Comparison of ENCODE assay signal across 20 cellular contexts in genomic region chr3:77001071-77001470, GRCh38. TPM values are rescaled to one million over a fixed set of nuclear protein-coding genes. Genes with fewer than 3 reads are reported as not detected.
A peak's percentile ranks its signal among the peaks of the same experiment; 100 is the strongest.
DNase-seq lines count a peak whose midpoint lies in the region; FAIRE-seq and TF ChIP-seq lines count a peak whose summit lies in the region.
"Had no signal": no experiment of that assay in that cellular context is flagged by ENCODE, and none has a peak within 500 bp of the region (broad histone marks: within the 10 kb centered on the region; RNA-seq: fewer than 3 reads in every experiment).

No MANE protein-coding gene starts in this region.

- no peak overlapping the region for H3K9ac ChIP-seq in OCI-LY3 (ENCODE audit: low read length)
- no peak overlapping the region for H3K9ac ChIP-seq in keratinocyte (ENCODE audit: control insufficient read depth, extremely low read depth, insufficient read depth, low read length)

- H3K36me3 ChIP-seq in OCI-LY3 (replicated peaks; ENCODE audit: low read depth, low read length), result no peaks in the 10 kb centered on the region
- H3K36me3 ChIP-seq in keratinocyte (ENCODE audit: control insufficient read depth in 2 of 2, extremely low read depth in 1 of 2, insufficient read depth in 2 of 2, low read length in 2 of 2), result no peaks in the 10 kb centered on the region
- H3K36me3 ChIP-seq: BE2C had no signal

- no peaks in the 10 kb centered on the region for H3K27me3 ChIP-seq in OCI-LY3 (ENCODE audit: low read depth, low read length)
- no peaks in the 10 kb centered on the region for H3K27me3 ChIP-seq in keratinocyte (ENCODE audit: control insufficient read depth, extremely low read depth, insufficient read depth, low read length)
- H3K27me3 ChIP-seq: BE2C had no signal

- no peaks in the 10 kb centered on the region for H4K20me1 ChIP-seq in OCI-LY3 (ENCODE audit: insufficient read depth, low read length)
- H4K20me1 ChIP-seq in keratinocyte (ENCODE audit: control insufficient read depth, extremely low read depth, insufficient read depth, low read length), result no peaks in the 10 kb centered on the region

- H3K79me2 ChIP-seq in OCI-LY3 (ENCODE audit: low read length), result no peaks in the 10 kb centered on the region
- H3K79me2 ChIP-seq in keratinocyte (ENCODE audit: control insufficient read depth, insufficient read depth, low read length), result no peaks in the 10 kb centered on the region

- FAIRE-seq in endometrium (lab: Jason Lieb, UNC) (peak; percentile 76), keratinocyte (lab: Jason Lieb, UNC) (no peak)
- FAIRE-seq: A204.1, H54 had no signal

- TF ChIP-seq CTCF in OCI-LY3 (IDR thresholded peaks at IDR 0.05; ENCODE audit: low read depth, low read length), result no peak
- TF ChIP-seq CTCF in keratinocyte (optimal IDR thresholded peaks at IDR 0.05 in 1 of 3, IDR thresholded peaks at IDR 0.05 in 1 of 3, conservative IDR thresholded peaks at IDR 0.05 in 1 of 3; ENCODE audit: extremely low read depth in 1 of 3, insufficient read depth in 2 of 3, low read length in 3 of 3), result no peak

- H3K4me3 ChIP-seq in OCI-LY3 (ENCODE audit: low read length) (no peak overlapping the region), keratinocyte (ENCODE audit: control insufficient read depth in 2 of 3, extremely low read depth in 1 of 3, insufficient read depth in 2 of 3, low read depth in 1 of 3, low read length in 3 of 3) (no peak overlapping the region)
- H3K4me3 ChIP-seq: GM23338 had no signal

- H3K4me1 ChIP-seq in OCI-LY3 (ENCODE audit: low read length), result peaks cover 12% of the 10 kb centered on the region
- peaks cover 11% of the 10 kb centered on the region for H3K4me1 ChIP-seq in keratinocyte (ENCODE audit: control insufficient read depth, extremely low read depth, insufficient read depth, low read length)
- H3K4me1 ChIP-seq: BE2C had no signal

- dilution Hi-C loops in keratinocyte (cut with MboI; ENCODE audit: extremely low pct_ligation_motif_present, low sequenced_read_pairs), result no loop called here

- H2AFZ ChIP-seq in OCI-LY3 (ENCODE audit: low read depth, low read length) (0 out of 2 replicates have a peak overlapping the region, but pooled peaks have one; percentile 7), keratinocyte (ENCODE audit: control insufficient read depth, low read length) (peak overlapping the region; percentile 28)
- H2AFZ ChIP-seq: GM23338 had no signal

- H3K4me2 ChIP-seq in OCI-LY3 (ENCODE audit: low read length) (peak overlapping the region; percentile 36), keratinocyte (ENCODE audit: control insufficient read depth, extremely low read depth, insufficient read depth, low read depth, low read length) (no peak overlapping the region)
- H3K4me2 ChIP-seq: GM23338 had no signal

- no peaks in the 10 kb centered on the region for H3K9me3 ChIP-seq in OCI-LY3 (ENCODE audit: insufficient read depth, low read length)
- H3K9me3 ChIP-seq in keratinocyte (ENCODE audit: control insufficient read depth, low read depth, low read length), result no peaks in the 10 kb centered on the region
- H3K9me3 ChIP-seq: BE2C had no signal

- H3K27ac ChIP-seq in OCI-LY3 (ENCODE audit: low read length) (no peak overlapping the region), keratinocyte (ENCODE audit: control insufficient read depth, insufficient read depth, low read length) (no peak overlapping the region)
- H3K27ac ChIP-seq: HL-60 had no signal

- no peaks in the 10 kb centered on the region for H3K9me1 ChIP-seq in keratinocyte (ENCODE audit: control insufficient read depth, extremely low read depth, insufficient read depth, low read length)

- DNase-seq in keratinocyte (ENCODE audit: low read depth, low spot score) (no peak), NOMO-1 treated with DMSO at 0.1 percent for 48 hours (lab: John Stamatoyannopoulos, UW; ENCODE audit: unreplicated experiment) (no peak), NCI-H1092 treated with DMSO at 0.1 percent for 48 hours (lab: John Stamatoyannopoulos, UW) (no peak), NCI-H2196 (lab: John Stamatoyannopoulos, UW; ENCODE audit: unreplicated experiment) (no peak), amniotic stem cell (lab: John Stamatoyannopoulos, UW) (no peak)
- DNase-seq: ACHN; BE2C; CD4-positive, CD25-positive, alpha-beta regulatory T cell; CD8-positive, alpha-beta memory T cell; COR-L47; DMS 273 treated with DMSO at 0.1 percent for 48 hours; DMS53; GDM1; HCEC 1CT had no signal

RNA-seq across cellular contexts. Expression of gene ROBO2, which starts 38.8 kb away (rescaled TPM):
- 0.30 to 0.49 TPM (median 0.45 TPM) in 3 replicates for polyA plus RNA-seq in keratinocyte
- polyA plus RNA-seq in keratinocyte (2011; ENCODE audit: low read depth), result not detected
- polyA plus RNA-seq in keratinocyte (2011; cell fraction: cytosol; rRNA removed), result 0.19 and 0.21 TPM in 2 replicates
- 1.3 and 2.3 TPM in 2 replicates for polyA plus RNA-seq in keratinocyte (2011; cell fraction: nucleus; rRNA removed)
- 0.01 and 0.69 TPM in 2 replicates for polyA plus RNA-seq in keratinocyte (2012; ENCODE audit: low replicate concordance)
- 0.39 to 2.4 TPM (median 1.0 TPM) in 3 replicates for polyA minus RNA-seq in keratinocyte
- not detected for polyA minus RNA-seq in keratinocyte (2011; cell fraction: cytosol; rRNA and poly(A)+ RNA removed)
- polyA minus RNA-seq in keratinocyte (2011; cell fraction: nucleus; rRNA and poly(A)+ RNA removed), result 1.5 and 2.1 TPM in 2 replicates
- polyA plus RNA-seq: CD4-positive, CD25-positive, alpha-beta regulatory T cell; CD8-positive, alpha-beta memory T cell had no signal
